Comparison of ENCODE assay signal across 25 cellular contexts in the genomic region with DNA sequence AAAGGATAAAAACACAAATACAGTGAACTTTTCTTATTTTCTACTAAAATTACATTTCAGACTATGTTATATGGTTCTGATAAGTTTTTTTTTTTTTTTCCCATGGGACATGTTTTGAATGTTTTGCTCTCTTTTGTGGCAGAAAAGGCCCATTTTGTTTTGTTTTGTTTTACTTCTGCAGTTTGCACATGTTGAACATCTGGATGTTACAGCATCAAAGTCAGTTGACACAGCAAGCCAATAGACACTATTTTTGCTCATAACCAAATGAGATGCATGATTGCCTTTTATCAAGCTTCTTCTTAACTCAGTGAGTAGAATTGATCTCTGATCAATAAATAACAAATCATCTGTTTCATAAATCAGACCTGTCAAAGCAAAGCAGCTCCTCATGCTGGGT.
DNase-seq lines count a peak whose midpoint lies in the region; ATAC-seq, FAIRE-seq and TF ChIP-seq lines count a peak whose summit lies in the region.
"Had no signal": no experiment of that assay in that cellular context is flagged by ENCODE, and none has a peak within 500 bp of the region (broad histone marks: within the 10 kb centered on the region; RNA-seq: fewer than 3 reads in every experiment).

No MANE protein-coding gene starts in this region.

- intact Hi-C loops in uterus (cut with DNase I; ENCODE audit: low total_unique reads), result no loop called here

- no peaks in the 10 kb centered on the region for H3K27me3 ChIP-seq in uterus

- no peaks in the 10 kb centered on the region for H3K36me3 Mint-ChIP-seq in T-cell
- H3K36me3 Mint-ChIP-seq: CD14-positive monocyte; CD8-positive, alpha-beta memory T cell had no signal

- H3K27ac ChIP-seq in uterus, result no peak overlapping the region

- H3K4me1 Mint-ChIP-seq in T-cell, result no peaks in the 10 kb centered on the region
- H3K4me1 Mint-ChIP-seq: CD8-positive, alpha-beta memory T cell had no signal

- no peak for ATAC-seq in T-cell (replicated peaks in 1 of 4)
- no peak for ATAC-seq in GM21619 (IDR thresholded peaks at IDR 0.05; ENCODE audit: unreplicated experiment)
- no peak for ATAC-seq in GM18873 (IDR thresholded peaks at IDR 0.05; ENCODE audit: low FRiP score, unreplicated experiment)
- ATAC-seq: PC-3 had no signal

- POLR2A ChIA-PET in T-cell (lab: Charles Lee), result no interaction called here

- TF ChIP-seq POLR2A in uterus (IDR thresholded peaks at IDR 0.05), result no peak

- no peaks in the 10 kb centered on the region for H3K27me3 Mint-ChIP-seq in T-cell
- H3K27me3 Mint-ChIP-seq: CD8-positive, alpha-beta memory T cell had no signal

- H3K36me3 ChIP-seq in uterus, result no peaks in the 10 kb centered on the region

- H3K4me3 ChIP-seq in fibroblast of pulmonary artery (replicated peaks; ENCODE audit: low read depth, low read length) (no peak overlapping the region), uterus (no peak overlapping the region)

- peak; percentile 82 for DNase-seq in NAMALWA (ENCODE audit: low spot score)
- DNase-seq in fibroblast of pulmonary artery (ENCODE audit: low read depth), result peak; percentile 11
- no peak for DNase-seq in T-cell
- DNase-seq in uterus, result no peak
- DNase-seq: Calu3; CD8-positive, alpha-beta memory T cell; DMS79 treated with DMSO at 0.1 percent for 48 hours; GF-D8; KBM-7; MV-4-11; NCI-H1105 treated with DMSO at 0.1 percent for 48 hours; NCI-H2029; NCI-H446; NCI-H524 treated with DMSO at 0.1 percent for 48 hours; NCI-H82; NK-92 treated with Interleukin-12 subunit alpha and Interleukin-12 subunit beta, amount 100 ng/mL, for 24 hours; PC-3; SK-N-SH had no signal

- no peak overlapping the region for H3K4me3 Mint-ChIP-seq in T-cell
- H3K4me3 Mint-ChIP-seq: CD14-positive monocyte; CD8-positive, alpha-beta memory T cell had no signal

- no peak overlapping the region for H3K27ac Mint-ChIP-seq in T-cell
- H3K27ac Mint-ChIP-seq: CD14-positive monocyte; CD8-positive, alpha-beta memory T cell had no signal

- no peaks in the 10 kb centered on the region for H3K9me3 ChIP-seq in uterus
- H3K9me3 ChIP-seq: SK-N-SH had no signal

- no peaks in the 10 kb centered on the region for H3K4me1 ChIP-seq in uterus

- TF ChIP-seq CTCF in fibroblast of pulmonary artery (IDR thresholded peaks at IDR 0.05; ENCODE audit: low read length, missing control alignments), result no peak
- TF ChIP-seq CTCF in uterus (IDR thresholded peaks at IDR 0.05), result no peak

- H3K9me3 Mint-ChIP-seq in T-cell, result peaks cover 0 to 3% (median 0%) of the 10 kb centered on the region in 3 donors

- peak; percentile 95 for FAIRE-seq in endometrium (lab: Jason Lieb, UNC)
- FAIRE-seq: GM12891, GM19239, H54 had no signal

- CTCF ChIA-PET in T-cell (lab: Charles Lee), result no interaction called here

Comparison
In these comparisons a context has a peak if more than half of its experiments do, and no peak if none do; other contexts are left out.
1. DNase-seq: peak in NAMALWA (single experiment) and fibroblast of pulmonary artery (single experiment); none in T-cell (0 of 34) and uterus (0 of 2).